8 cellular contexts compared by ENCODE assay signal in the genomic region with DNA sequence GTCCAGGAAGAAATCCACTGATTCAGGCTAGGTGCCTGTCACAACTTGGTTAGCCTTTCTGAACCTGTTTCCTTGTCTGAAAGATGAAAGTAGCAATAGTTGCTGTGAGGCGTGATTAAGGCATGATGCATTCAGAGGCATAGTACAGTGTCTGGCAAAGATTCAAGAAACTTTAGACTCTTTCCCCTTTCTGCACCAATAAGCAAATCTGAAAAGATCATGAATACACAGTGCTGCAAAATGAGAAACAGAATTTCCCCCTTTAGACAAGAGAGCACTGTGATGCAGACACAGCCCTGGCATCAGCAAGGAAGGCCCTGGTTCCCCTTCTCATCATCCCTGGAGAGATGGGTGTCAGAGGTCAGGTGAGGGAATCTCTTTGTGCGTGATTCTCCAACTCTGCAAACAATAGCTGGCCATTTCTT. TPM values are rescaled to one million over a fixed set of nuclear protein-coding genes. Genes with fewer than 3 reads are reported as not detected.
DNase-seq lines count a peak whose midpoint lies in the region; ATAC-seq and TF ChIP-seq lines count a peak whose summit lies in the region.

No MANE protein-coding gene starts in this region.

- H3K4me3 Mint-ChIP-seq in chondrocyte (ENCODE audit: unreplicated experiment) = no peak overlapping the region

- no peaks in the 10 kb centered on the region for H3K27me3 Mint-ChIP-seq in chondrocyte (ENCODE audit: low read depth)

- H3K4me3 ChIP-seq in retinal pigment epithelial cell (ENCODE audit: low read length) = no peak overlapping the region

- H3K4me1 Mint-ChIP-seq in chondrocyte (ENCODE audit: low read depth) = peaks cover 14% of the 10 kb centered on the region

- H3K27ac Mint-ChIP-seq in chondrocyte (ENCODE audit: unreplicated experiment) = peak overlapping the region; percentile 12

- TF ChIP-seq CTCF in chondrocyte (IDR thresholded peaks at IDR 0.05) = no peak
- TF ChIP-seq CTCF in retinal pigment epithelial cell (conservative IDR thresholded peaks at IDR 0.05; ENCODE audit: low read depth, low read length) = no peak

- DNase-seq in DMS 273 (lab: John Stamatoyannopoulos, UW; ENCODE audit: unreplicated experiment) (peak; percentile 35), DMS 273 treated with DMSO at 0.1 percent for 48 hours (lab: John Stamatoyannopoulos, UW) (no peak), chondrocyte (ENCODE audit: low spot score) (no peak), retinal pigment epithelial cell (ENCODE audit: low read depth) (peak; percentile 91), DMS79 treated with DMSO at 0.1 percent for 48 hours (lab: John Stamatoyannopoulos, UW) (no peak), NCI-H1417 treated with DMSO at 0.1 percent for 48 hours (lab: John Stamatoyannopoulos, UW) (no peak), D341Med (ENCODE audit: low spot score) (no peak)

- H3K36me3 Mint-ChIP-seq in chondrocyte (ENCODE audit: low read depth) = peaks cover 2% of the 10 kb centered on the region

- peak; percentile 65 for ATAC-seq in HG03378 (IDR thresholded peaks at IDR 0.05; ENCODE audit: unreplicated experiment)

- no peaks in the 10 kb centered on the region for H3K9me3 Mint-ChIP-seq in chondrocyte (ENCODE audit: low read depth)

RNA-seq across cellular contexts. Expression of a gene that starts 41.9 kb away (rescaled TPM):
- 13.3 to 13.7 TPM (median 13.4 TPM) in 3 replicates for total RNA-seq in chondrocyte

Comparison
In these comparisons a context has a peak if more than half of its experiments do, and no peak if none do; other contexts are left out.
1. DNase-seq: peak in DMS 273 (single experiment) and retinal pigment epithelial cell (single experiment); none in DMS 273 treated with DMSO at 0.1 percent for 48 hours (single experiment), chondrocyte (single experiment), DMS79 treated with DMSO at 0.1 percent for 48 hours (single experiment), NCI-H1417 treated with DMSO at 0.1 percent for 48 hours (single experiment) and D341Med (single experiment).